8 cellular contexts compared by ENCODE assay signal in genomic region chr14:81990312-81990761, GRCh38.
A peak's percentile ranks its signal among the peaks of the same experiment; 100 is the strongest.
DNase-seq lines count a peak whose midpoint lies in the region; ATAC-seq and TF ChIP-seq lines count a peak whose summit lies in the region.

No MANE protein-coding gene starts in this region.

- POLR2A ChIA-PET in Panc1 (lab: Charles Lee), result interaction anchor here (0.7 kb wide), 1 partner anchor 714 kb away, joined by 3 read pairs; no protein-coding TSS in a partner anchor

- no peak overlapping the region for H3K27ac Mint-ChIP-seq in Calu3 (ENCODE audit: unreplicated experiment)
- no peak overlapping the region for H3K27ac Mint-ChIP-seq in T-helper 2 cell treated with Interferon-gamma antibody and Interleukin-4, amounts not matched to agents 5 μg/mL and 100 μg/mL, for 36 hours

- no peaks in the 10 kb centered on the region for H3K36me3 ChIP-seq in Panc1 (ENCODE audit: control insufficient read depth, insufficient read depth, low read length)

- TF ChIP-seq CTCF in Calu3 (IDR thresholded peaks at IDR 0.05; ENCODE audit: unreplicated experiment) (peak; percentile 51), Panc1 (IDR thresholded peaks at IDR 0.05) (peak; percentile 67)

- no peak for ATAC-seq in Panc1

- no peaks in the 10 kb centered on the region for H3K27me3 Mint-ChIP-seq in Calu3 (ENCODE audit: unreplicated experiment)
- H3K27me3 Mint-ChIP-seq in T-helper 2 cell treated with Interferon-gamma antibody and Interleukin-4, amounts not matched to agents 5 μg/mL and 100 μg/mL, for 36 hours (ENCODE audit: low read depth), result no peaks in the 10 kb centered on the region

- no peak overlapping the region for H3K4me3 Mint-ChIP-seq in Calu3 (ENCODE audit: low read depth, unreplicated experiment)
- no peak overlapping the region for H3K4me3 Mint-ChIP-seq in T-helper 2 cell treated with Interferon-gamma antibody and Interleukin-4, amounts not matched to agents 5 μg/mL and 100 μg/mL, for 36 hours

- no peaks in the 10 kb centered on the region for H3K27me3 ChIP-seq in Panc1 (ENCODE audit: control insufficient read depth, insufficient read depth, low read length)

- H3K4me3 ChIP-seq in Panc1 (ENCODE audit: low read depth in 2 of 2, low read length in 2 of 2), result no peak overlapping the region

- DNase-seq in Calu3 (peak; percentile 51), GM19238 (ENCODE audit: insufficient read length, low spot score) (peak; percentile 6), HPDE6-E6E7 (ENCODE audit: extremely low spot score) (peak; percentile 19), Panc1 (ENCODE audit: low read depth, low spot score) (peak; percentile 38), T47D (ENCODE audit: low read depth in 1 of 2, low spot score in 1 of 2) (peak; percentile 35 to 82), kidney glomerular epithelial cell (lab: John Stamatoyannopoulos, UW) (peak; percentile 23)
- DNase-seq in stimulated activated CD4-positive, alpha-beta T cell treated with anti-CD3 and anti-CD28 coated beads, Interleukin-4, amount 100 ng/mL, for 24 hours, result peak; percentile 32
- DNase-seq in T-helper 2 cell treated with Interferon-gamma antibody and Interleukin-4, amounts not matched to agents 5 μg/mL and 100 μg/mL, for 36 hours (ENCODE audit: low spot score), result no peak

- H3K27ac ChIP-seq in Panc1 (ENCODE audit: low read length), result no peak overlapping the region

- CTCF ChIA-PET in Calu3 (lab: Charles Lee) (no interaction called here), Panc1 (lab: Charles Lee) (interaction anchor here (0.6 kb wide), 1 partner anchor 426 kb away, joined by 3 read pairs; no protein-coding TSS in a partner anchor)

- intact Hi-C loops in Calu3 (cut with micrococcal nuclease; ENCODE audit: unreplicated experiment), result loop anchor here (10.0 kb wide), 1 partner anchor 1084 kb away; no protein-coding TSS in a partner anchor
- intact Hi-C loops in Panc1 (cut with micrococcal nuclease; ENCODE audit: unreplicated experiment), result no loop called here

- BruUV-seq in Calu3 (replicated peaks; lab: Mats Ljungman, UMichigan), result no TSS peak
- BruUV-seq in Panc1 (replicated peaks; lab: Mats Ljungman, UMichigan), result no TSS peak

- H3K9me3 Mint-ChIP-seq in Calu3 (ENCODE audit: low read depth, unreplicated experiment), result no peaks in the 10 kb centered on the region
- H3K9me3 Mint-ChIP-seq in T-helper 2 cell treated with Interferon-gamma antibody and Interleukin-4, amounts not matched to agents 5 μg/mL and 100 μg/mL, for 36 hours, result no peaks in the 10 kb centered on the region

- H3K9me3 ChIP-seq in Panc1 (ENCODE audit: control insufficient read depth, insufficient read depth, low read depth, low read length), result no peaks in the 10 kb centered on the region

- H3K4me1 ChIP-seq in Panc1 (ENCODE audit: control insufficient read depth, insufficient read depth, low read length), result no peaks in the 10 kb centered on the region

- in situ Hi-C loops in Panc1 (cut with HindIII; ENCODE audit: low pct_unique_long_range_greater_than_20kb, low sequenced_read_pairs) (no loop called here), T47D (cut with HindIII; ENCODE audit: low pct_unique_long_range_greater_than_20kb, low sequenced_read_pairs) (no loop called here)

- H3K4me1 Mint-ChIP-seq in Calu3 (ENCODE audit: low read depth, unreplicated experiment), result no peaks in the 10 kb centered on the region
- no peaks in the 10 kb centered on the region for H3K4me1 Mint-ChIP-seq in T-helper 2 cell treated with Interferon-gamma antibody and Interleukin-4, amounts not matched to agents 5 μg/mL and 100 μg/mL, for 36 hours (ENCODE audit: low read depth)

- no peaks in the 10 kb centered on the region for H3K36me3 Mint-ChIP-seq in Calu3 (ENCODE audit: insufficient read depth, unreplicated experiment)
- H3K36me3 Mint-ChIP-seq in T-helper 2 cell treated with Interferon-gamma antibody and Interleukin-4, amounts not matched to agents 5 μg/mL and 100 μg/mL, for 36 hours (ENCODE audit: low read depth), result no peaks in the 10 kb centered on the region
